20 cellular contexts compared by ENCODE assay signal in genomic region chr1:236768601-236769000, GRCh38.
"Had no signal": no experiment of that assay in that cellular context is flagged by ENCODE, and none has a peak within 500 bp of the region (broad histone marks: within the 10 kb centered on the region; RNA-seq: fewer than 3 reads in every experiment).

No MANE protein-coding gene starts in this region.

- H3K4me1 ChIP-seq: colonic mucosa, gastrocnemius medialis, tibial nerve had no signal

- H3K27ac ChIP-seq: colonic mucosa, gastrocnemius medialis, tibial nerve had no signal

- DNase-seq: activated B cell treated with CpG ODN at 0.5 μM for 24 hours; activated CD4-positive, alpha-beta memory T cell treated with anti-CD3 and anti-CD28 coated beads for 36 hours; activated CD4-positive, alpha-beta T cell treated with anti-CD3 and anti-CD28 coated beads for 4 hours; activated naive CD4-positive, alpha-beta T cell treated with Interleukin-2 at 50 U/mL for 16 hours; activated naive CD8-positive, alpha-beta T cell treated with anti-CD3 and anti-CD28 coated beads, Interleukin-2, amount 10 ng/mL, durations not matched to agents 7 days and 5 days; activated T-cell treated with anti-CD3 and anti-CD28 coated beads, Interleukin-2, amount 50 U/mL, for 1 hour; amygdala; central memory CD4-positive, alpha-beta T cell; colonic mucosa; gastrocnemius medialis; head of caudate nucleus; kidney; naive B cell; right cardiac atrium; small intestine; stimulated activated CD4-positive, alpha-beta T cell treated with anti-CD3 and anti-CD28 coated beads, Interleukin-15, amount 100 ng/mL, for 24 hours; stimulated activated CD4-positive, alpha-beta T cell treated with anti-CD3 and anti-CD28 coated beads, Interleukin-2, amount 100 ng/mL, for 48 hours had no signal

- H3K9me3 ChIP-seq: colonic mucosa, gastrocnemius medialis, tibial nerve had no signal

- H3K27me3 ChIP-seq: colonic mucosa, gastrocnemius medialis, tibial nerve had no signal

- H3K4me3 ChIP-seq: colonic mucosa, gastrocnemius medialis, tibial nerve had no signal

- ATAC-seq: activated T-helper 17 cell treated with anti-CD3 and anti-CD28 coated beads, Interleukin-2, amount 50 U/mL, for 72 hours; gastrocnemius medialis; left lobe of liver had no signal

- H3K36me3 ChIP-seq: colonic mucosa, tibial nerve had no signal
